Comparison of ENCODE assay signal across 13 cellular contexts in the genomic region with DNA sequence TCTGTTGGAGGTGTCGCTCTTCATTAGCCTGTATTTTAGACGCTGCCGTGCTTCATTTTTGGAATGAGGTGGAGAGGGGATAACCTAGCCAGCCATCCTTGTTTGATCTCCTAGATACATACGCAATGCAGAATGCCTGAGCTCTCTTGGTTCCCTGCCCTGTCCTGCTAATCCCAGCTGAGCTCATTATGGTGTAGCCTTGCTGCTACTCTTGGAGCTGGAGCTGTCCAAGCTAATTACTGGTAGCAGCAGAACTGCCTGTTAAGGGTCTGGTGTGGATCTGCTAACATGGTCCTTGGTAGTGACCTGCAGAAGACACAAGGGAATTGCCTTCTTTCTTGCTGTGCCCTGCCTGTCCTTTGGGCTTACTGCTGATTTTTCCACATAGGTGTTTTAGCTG.
"Had no signal": no experiment of that assay in that cellular context is flagged by ENCODE, and none has a peak within 500 bp of the region (broad histone marks: within the 10 kb centered on the region; RNA-seq: fewer than 3 reads in every experiment).

No MANE protein-coding gene starts in this region.

- H3K27ac Mint-ChIP-seq: activated naive CD8-positive, alpha-beta T cell; natural killer cell treated with Interleukin-12 subunit alpha and Interleukin-12 subunit beta and Interleukin-15 and Interleukin-18, amount 100 ng/mL, for 72 hours; T-cell had no signal

- ATAC-seq: foreskin keratinocyte; heart left ventricle; left lung; natural killer cell treated with Interleukin-12 subunit alpha and Interleukin-12 subunit beta and Interleukin-15 and Interleukin-18, amount 100 ng/mL, for 72 hours; stimulated activated naive CD8-positive, alpha-beta T cell treated with anti-CD3 and anti-CD28 coated beads, Interleukin-15, Interleukin-2, amounts not matched to agents 100 U/mL and 50 U/mL, for 24 hours; T-cell; upper lobe of right lung had no signal

- H3K9me3 ChIP-seq: heart left ventricle, left lung, suprapubic skin, upper lobe of right lung had no signal

- H3K27ac ChIP-seq: dorsolateral prefrontal cortex, foreskin keratinocyte, heart left ventricle, left lung, suprapubic skin, upper lobe of right lung had no signal

- H3K4me3 Mint-ChIP-seq: activated naive CD8-positive, alpha-beta T cell; natural killer cell treated with Interleukin-12 subunit alpha and Interleukin-12 subunit beta and Interleukin-15 and Interleukin-18, amount 100 ng/mL, for 72 hours; T-cell had no signal

- H3K36me3 Mint-ChIP-seq: natural killer cell treated with Interleukin-12 subunit alpha and Interleukin-12 subunit beta and Interleukin-15 and Interleukin-18, amount 100 ng/mL, for 72 hours; T-cell had no signal

- H3K4me3 ChIP-seq: dorsolateral prefrontal cortex, heart left ventricle, left lung, suprapubic skin, upper lobe of right lung had no signal

- H3K27me3 ChIP-seq: dorsolateral prefrontal cortex, foreskin keratinocyte, heart left ventricle, left lung, suprapubic skin, upper lobe of right lung had no signal

- DNase-seq: activated CD4-positive, alpha-beta T cell treated with anti-CD3 and anti-CD28 coated beads, Interleukin-2, amount 50 U/mL, for 1 hour; activated effector memory CD4-positive, alpha-beta T cell treated with Interleukin-2 at 50 U/mL for 16 hours; foreskin keratinocyte; heart left ventricle; left lung; stimulated activated CD4-positive, alpha-beta T cell treated with anti-CD3 and anti-CD28 coated beads, Interleukin-2, amount 100 ng/mL, for 48 hours; stimulated activated naive CD8-positive, alpha-beta T cell treated with anti-CD3 and anti-CD28 coated beads, Interleukin-15, Interleukin-2, amounts not matched to agents 100 U/mL and 50 U/mL, for 24 hours; T-cell; upper lobe of right lung had no signal

- H3K27me3 Mint-ChIP-seq: activated naive CD8-positive, alpha-beta T cell; natural killer cell treated with Interleukin-12 subunit alpha and Interleukin-12 subunit beta and Interleukin-15 and Interleukin-18, amount 100 ng/mL, for 72 hours; T-cell had no signal

- H3K4me1 ChIP-seq: foreskin keratinocyte, heart left ventricle, left lung, suprapubic skin, upper lobe of right lung had no signal

- H3K4me1 Mint-ChIP-seq: T-cell had no signal
